ENCODE assay signal across 8 cellular contexts in the genomic region with DNA sequence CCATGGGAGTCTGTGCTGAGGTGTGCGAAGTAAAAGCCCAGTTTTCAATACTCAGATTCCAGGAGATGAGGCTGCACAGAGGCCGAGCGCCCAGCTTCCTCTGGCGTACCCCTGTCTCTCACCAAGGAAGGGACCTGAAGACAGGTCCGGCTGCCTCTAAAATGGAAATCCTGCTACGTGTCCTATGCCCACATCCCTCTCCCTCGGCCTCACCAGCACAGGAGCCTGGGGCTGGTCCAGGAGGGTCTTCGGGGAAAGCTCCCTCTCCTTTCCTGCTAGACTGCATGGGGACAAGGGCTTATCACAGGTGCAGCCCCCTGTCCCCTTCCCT. TPM values are rescaled to one million over a fixed set of nuclear protein-coding genes. Genes with fewer than 3 reads are reported as not detected.
DNase-seq lines count a peak whose midpoint lies in the region; ATAC-seq and TF ChIP-seq lines count a peak whose summit lies in the region.

No MANE protein-coding gene starts in this region.

- POLR2A ChIA-PET in activated naive CD8-positive, alpha-beta T cell treated with anti-CD3 and anti-CD28 coated beads, Interleukin-2, amount 10 ng/mL, durations not matched to agents 7 days and 5 days (lab: Charles Lee): interaction anchor here (0.7 to 1.7 kb wide), 4 partner anchors 27 to 350 kb away, joined by 3 to 5 read pairs (median 4); a partner anchor contains a TSS

- H3K4me3 ChIP-seq in right lobe of liver: peak overlapping the region; percentile 93 to 98 (median 94)
- H3K4me3 ChIP-seq in upper lobe of left lung: peak overlapping the region; percentile 68 to 92 (median 80)

- H3K27me3 ChIP-seq in right lobe of liver (no peaks in the 10 kb centered on the region), upper lobe of left lung (no peaks in the 10 kb centered on the region)

- TF ChIP-seq POLR2A in right lobe of liver (IDR thresholded peaks at IDR 0.05) (no peak), upper lobe of left lung (IDR thresholded peaks at IDR 0.05) (no peak)

- H3K4me1 ChIP-seq in right lobe of liver: peaks cover 0 to 23% (median 4%) of the 10 kb centered on the region in 4 donors
- H3K4me1 ChIP-seq in upper lobe of left lung: peaks cover 23 to 35% (median 25%) of the 10 kb centered on the region in 4 donors

- TF ChIP-seq EP300 in upper lobe of left lung (IDR thresholded peaks at IDR 0.05): no peak

- H3K9me3 Mint-ChIP-seq in activated naive CD4-positive, alpha-beta T cell treated with anti-CD3 and anti-CD28 coated beads, Interleukin-2, amount 10 ng/mL, durations not matched to agents 7 days and 5 days: no peaks in the 10 kb centered on the region
- H3K9me3 Mint-ChIP-seq in activated naive CD8-positive, alpha-beta T cell treated with anti-CD3 and anti-CD28 coated beads, Interleukin-2, amount 10 ng/mL, durations not matched to agents 7 days and 5 days: no peaks in the 10 kb centered on the region

- CTCF ChIA-PET in activated naive CD4-positive, alpha-beta T cell treated with anti-CD3 and anti-CD28 coated beads, Interleukin-2, amount 10 ng/mL, durations not matched to agents 7 days and 5 days (lab: Charles Lee): no interaction called here

- H3K36me3 Mint-ChIP-seq in activated naive CD4-positive, alpha-beta T cell treated with anti-CD3 and anti-CD28 coated beads, Interleukin-2, amount 10 ng/mL, durations not matched to agents 7 days and 5 days: peaks cover 11% of the 10 kb centered on the region
- peaks cover 2% of the 10 kb centered on the region for H3K36me3 Mint-ChIP-seq in activated naive CD8-positive, alpha-beta T cell treated with anti-CD3 and anti-CD28 coated beads, Interleukin-2, amount 10 ng/mL, durations not matched to agents 7 days and 5 days

- 0% methylated on average over 4 of the region's 8 CpGs for WGBS in right lobe of liver (ENCODE audit: insufficient coverage, low coverage, low lambda C conversion rate, missing lambda C conversion rate)
- WGBS in upper lobe of left lung, 2 donors: 7% methylated on average over 8 of the region's 8 CpGs; no CpG with 5 or more reads in 1 of the 2 donors

- H3K36me3 ChIP-seq in right lobe of liver (peaks cover 0 to 12% (median 2%) of the 10 kb centered on the region in 4 donors), upper lobe of left lung (peaks cover 0 to 24% (median 15%) of the 10 kb centered on the region in 4 donors)

- H3K27ac ChIP-seq in right lobe of liver (peak overlapping the region; percentile 87 to 92 (median 88)), upper lobe of left lung (peak overlapping the region; percentile 87 to 100 (median 92))

- intact Hi-C loops in right lobe of liver (cut with DNase I): no loop called here

- no peak for DNase-seq in activated naive CD4-positive, alpha-beta T cell treated with anti-CD3 and anti-CD28 coated beads, Interleukin-2, amount 10 ng/mL, durations not matched to agents 7 days and 5 days
- no peak for DNase-seq in activated naive CD4-positive, alpha-beta T cell treated with anti-CD3 and anti-CD28 coated beads, Interleukin-2, amount 50 U/mL, for 16 hours
- no peak for DNase-seq in activated naive CD8-positive, alpha-beta T cell treated with anti-CD3 and anti-CD28 coated beads, Interleukin-2, amount 10 ng/mL, durations not matched to agents 7 days and 5 days
- DNase-seq in right lobe of liver: no peak
- no peak for DNase-seq in upper lobe of left lung
- DNase-seq in inferior parietal cortex (ENCODE audit: extremely low spot score): no peak
- no peak for DNase-seq in NCI-H526 treated with DMSO at 0.1 percent for 48 hours (lab: John Stamatoyannopoulos, UW)

- TF ChIP-seq CTCF in right lobe of liver (IDR thresholded peaks at IDR 0.05) (no peak), upper lobe of left lung (IDR thresholded peaks at IDR 0.05) (no peak)

- H3K4me3 Mint-ChIP-seq in activated naive CD4-positive, alpha-beta T cell treated with anti-CD3 and anti-CD28 coated beads, Interleukin-2, amount 10 ng/mL, durations not matched to agents 7 days and 5 days: peak overlapping the region; percentile 87
- peak overlapping the region; percentile 98 for H3K4me3 Mint-ChIP-seq in activated naive CD8-positive, alpha-beta T cell treated with anti-CD3 and anti-CD28 coated beads, Interleukin-2, amount 10 ng/mL, durations not matched to agents 7 days and 5 days

- H3K9me3 ChIP-seq in right lobe of liver (no peaks in the 10 kb centered on the region), upper lobe of left lung (no peaks in the 10 kb centered on the region)

- H3K27ac Mint-ChIP-seq in activated naive CD4-positive, alpha-beta T cell treated with anti-CD3 and anti-CD28 coated beads, Interleukin-2, amount 10 ng/mL, durations not matched to agents 7 days and 5 days: peak overlapping the region; percentile 90
- H3K27ac Mint-ChIP-seq in activated naive CD8-positive, alpha-beta T cell treated with anti-CD3 and anti-CD28 coated beads, Interleukin-2, amount 10 ng/mL, durations not matched to agents 7 days and 5 days: peak overlapping the region; percentile 96

- H3K4me1 Mint-ChIP-seq in activated naive CD4-positive, alpha-beta T cell treated with anti-CD3 and anti-CD28 coated beads, Interleukin-2, amount 10 ng/mL, durations not matched to agents 7 days and 5 days: peaks cover 46% of the 10 kb centered on the region
- peaks cover 23% of the 10 kb centered on the region for H3K4me1 Mint-ChIP-seq in activated naive CD8-positive, alpha-beta T cell treated with anti-CD3 and anti-CD28 coated beads, Interleukin-2, amount 10 ng/mL, durations not matched to agents 7 days and 5 days

- ATAC-seq in activated naive CD8-positive, alpha-beta T cell treated with anti-CD3 and anti-CD28 coated beads, Interleukin-2, amount 10 ng/mL, durations not matched to agents 7 days and 5 days (ENCODE audit: low read depth): no peak
- no peak for ATAC-seq in right lobe of liver
- ATAC-seq in upper lobe of left lung (ENCODE audit: low FRiP score in 2 of 2): no peak
- ATAC-seq in GM21390 (IDR thresholded peaks at IDR 0.05; ENCODE audit: unreplicated experiment): no peak

- H3K27me3 Mint-ChIP-seq in activated naive CD4-positive, alpha-beta T cell treated with anti-CD3 and anti-CD28 coated beads, Interleukin-2, amount 10 ng/mL, durations not matched to agents 7 days and 5 days: peaks cover 7% of the 10 kb centered on the region
- peaks cover 2% of the 10 kb centered on the region for H3K27me3 Mint-ChIP-seq in activated naive CD8-positive, alpha-beta T cell treated with anti-CD3 and anti-CD28 coated beads, Interleukin-2, amount 10 ng/mL, durations not matched to agents 7 days and 5 days

RNA-seq across cellular contexts. Expression of a gene that starts 0.4 kb away (rescaled TPM):
- total RNA-seq in activated naive CD8-positive, alpha-beta T cell treated with anti-CD3 and anti-CD28 coated beads, Interleukin-2, amount 10 ng/mL, durations not matched to agents 7 days and 5 days: 10 to 100 TPM; 53.6 to 53.7 TPM
- total RNA-seq in right lobe of liver (10 to 100 TPM; 24.2 to 75.9 (median 38.0) TPM), upper lobe of left lung (100 to 1,000 TPM in 1 of 6 donors, 10 to 100 TPM in 5; 42.4 to 161 (median 60.1) TPM)

RNA-seq across cellular contexts. Expression of a gene that starts 5.6 kb away (rescaled TPM):
- 10 to 100 TPM; 25.2 to 29.2 TPM for total RNA-seq in activated naive CD8-positive, alpha-beta T cell treated with anti-CD3 and anti-CD28 coated beads, Interleukin-2, amount 10 ng/mL, durations not matched to agents 7 days and 5 days
- total RNA-seq in right lobe of liver (1 to 10 TPM; 3.4 to 6.3 (median 5.2) TPM), upper lobe of left lung (10 to 100 TPM; 12.8 to 34.6 (median 17.8) TPM)

RNA-seq across cellular contexts. Expression of a gene that starts 26.2 kb away (rescaled TPM):
- total RNA-seq in activated naive CD8-positive, alpha-beta T cell treated with anti-CD3 and anti-CD28 coated beads, Interleukin-2, amount 10 ng/mL, durations not matched to agents 7 days and 5 days: 100 to 1,000 TPM; 266 to 284 TPM
- total RNA-seq in right lobe of liver (100 to 1,000 TPM; 143 to 261 (median 193) TPM), upper lobe of left lung (100 to 1,000 TPM; 157 to 487 (median 374) TPM)

RNA-seq across cellular contexts. Expression of a gene that starts 31.4 kb away (rescaled TPM):
- total RNA-seq in activated naive CD8-positive, alpha-beta T cell treated with anti-CD3 and anti-CD28 coated beads, Interleukin-2, amount 10 ng/mL, durations not matched to agents 7 days and 5 days: 100 to 1,000 TPM; 289 to 327 TPM
- total RNA-seq in right lobe of liver (100 to 1,000 TPM in 4 of 6 experiments, 10 to 100 TPM in 2; 78.0 to 235 (median 108) TPM), upper lobe of left lung (100 to 1,000 TPM; 198 to 385 (median 269) TPM)

RNA-seq across cellular contexts. Expression of a gene that starts 41.0 kb away (rescaled TPM):
- total RNA-seq in activated naive CD8-positive, alpha-beta T cell treated with anti-CD3 and anti-CD28 coated beads, Interleukin-2, amount 10 ng/mL, durations not matched to agents 7 days and 5 days: 1 to 10 TPM; 6.2 to 7.7 TPM
- total RNA-seq in right lobe of liver: under 1 TPM in 5 of 6 experiments, not detected in 1; 0.12 to 0.44 (median 0.16) TPM
- 1 to 10 TPM; 1.4 to 8.7 (median 2.0) TPM for total RNA-seq in upper lobe of left lung
